In genomic region chr12:87929346-87929745, GRCh38 we compare ENCODE assay signal across 31 cellular contexts.
"Had no signal": no experiment of that assay in that cellular context is flagged by ENCODE, and none has a peak within 500 bp of the region (broad histone marks: within the 10 kb centered on the region; RNA-seq: fewer than 3 reads in every experiment).

No MANE protein-coding gene starts in this region.

- H3K4me3 ChIP-seq: ascending aorta, breast epithelium, SJSA1 had no signal

- H3K27ac Mint-ChIP-seq: activated CD4-positive, alpha-beta T cell treated with anti-CD3 and anti-CD28 coated beads for 36 hours; activated CD4-positive, alpha-beta T cell treated with anti-CD3 and anti-CD28 coated beads, Interleukin-2, amount 10 ng/mL, durations not matched to agents 7 days and 5 days; activated CD8-positive, alpha-beta T cell treated with anti-CD3 and anti-CD28 coated beads, Interleukin-2, amount 10 ng/mL, durations not matched to agents 7 days and 5 days; activated naive CD4-positive, alpha-beta T cell treated with anti-CD3 and anti-CD28 coated beads, Interleukin-2, amount 50 U/mL, for 24 hours; activated naive CD8-positive, alpha-beta T cell treated with anti-CD3 and anti-CD28 coated beads, Interleukin-2, amount 10 ng/mL, durations not matched to agents 7 days and 5 days; activated T-cell treated with anti-CD3 and anti-CD28 coated beads, Interleukin-2, amount 50 U/mL, for 24 hours; activated T-helper 2 cell treated with anti-CD3 and anti-CD28 coated beads, Interferon-gamma antibody, Interleukin-2, Interleukin-4, amounts not matched to agents 10 μg/mL and 5 μg/mL and 100 μg/mL, durations not matched to agents 14 hours and 24 hours and 36 hours; T-helper 1 cell treated with Interleukin-12 subunit alpha and Interleukin-12 subunit beta and Interleukin-4 antibody, amounts not matched to agents 30 μg/mL and 1 μg/mL, for 36 hours; T-helper 2 cell treated with Interferon-gamma antibody and Interleukin-4, amounts not matched to agents 5 μg/mL and 100 μg/mL, for 36 hours; WTC11 had no signal

- DNase-seq: activated CD4-positive, alpha-beta T cell treated with anti-CD3 and anti-CD28 coated beads for 36 hours; activated CD4-positive, alpha-beta T cell treated with anti-CD3 and anti-CD28 coated beads, Interleukin-2, amount 10 ng/mL, durations not matched to agents 7 days and 5 days; activated CD4-positive, alpha-beta T cell treated with anti-CD3 and anti-CD28 coated beads, Interleukin-2, amount 50 U/mL, for 48 hours; activated CD8-positive, alpha-beta T cell treated with anti-CD3 and anti-CD28 coated beads, Interleukin-2, amount 10 ng/mL, durations not matched to agents 7 days and 5 days; activated gamma-delta T cell; activated naive CD4-positive, alpha-beta T cell treated with Interleukin-2 at 50 U/mL for 16 hours; activated naive CD8-positive, alpha-beta T cell treated with anti-CD3 and anti-CD28 coated beads, Interleukin-2, amount 10 ng/mL, durations not matched to agents 7 days and 5 days; activated T-cell treated with anti-CD3 and anti-CD28 coated beads, Interleukin-2, amount 50 U/mL, for 24 hours; NCI-H1105; NCI-H1417 treated with DMSO at 0.1 percent for 48 hours; NCI-H187 treated with DMSO at 0.1 percent for 48 hours; NCI-H2081; NCI-H2171 treated with DMSO at 0.1 percent for 48 hours; NCI-H2227 treated with DMSO at 0.1 percent for 48 hours; NCI-H524; NCI-H69; NCI-H82; RPMI8226; SHP77 treated with DMSO at 0.1 percent for 48 hours; SK-N-SH had no signal

- H3K9ac ChIP-seq: KMS-11, SK-N-SH had no signal

- H3K4me1 Mint-ChIP-seq: activated CD4-positive, alpha-beta T cell treated with anti-CD3 and anti-CD28 coated beads for 36 hours; activated CD4-positive, alpha-beta T cell treated with anti-CD3 and anti-CD28 coated beads, Interleukin-2, amount 10 ng/mL, durations not matched to agents 7 days and 5 days; activated naive CD4-positive, alpha-beta T cell treated with anti-CD3 and anti-CD28 coated beads, Interleukin-2, amount 50 U/mL, for 24 hours; activated naive CD8-positive, alpha-beta T cell treated with anti-CD3 and anti-CD28 coated beads, Interleukin-2, amount 10 ng/mL, durations not matched to agents 7 days and 5 days; WTC11 had no signal

- H3K9me3 Mint-ChIP-seq: activated CD4-positive, alpha-beta T cell treated with anti-CD3 and anti-CD28 coated beads, Interleukin-2, amount 10 ng/mL, durations not matched to agents 7 days and 5 days; activated naive CD4-positive, alpha-beta T cell treated with anti-CD3 and anti-CD28 coated beads, Interleukin-2, amount 50 U/mL, for 24 hours; activated naive CD8-positive, alpha-beta T cell treated with anti-CD3 and anti-CD28 coated beads, Interleukin-2, amount 10 ng/mL, durations not matched to agents 7 days and 5 days; activated T-cell treated with anti-CD3 and anti-CD28 coated beads, Interleukin-2, amount 50 U/mL, for 24 hours; activated T-helper 2 cell treated with anti-CD3 and anti-CD28 coated beads, Interferon-gamma antibody, Interleukin-2, Interleukin-4, amounts not matched to agents 10 μg/mL and 5 μg/mL and 100 μg/mL, durations not matched to agents 14 hours and 24 hours and 36 hours; T-helper 1 cell treated with Interleukin-12 subunit alpha and Interleukin-12 subunit beta and Interleukin-4 antibody, amounts not matched to agents 30 μg/mL and 1 μg/mL, for 36 hours; T-helper 2 cell treated with Interferon-gamma antibody and Interleukin-4, amounts not matched to agents 5 μg/mL and 100 μg/mL, for 36 hours; WTC11 had no signal

- ATAC-seq: activated CD4-positive, alpha-beta T cell treated with anti-CD3 and anti-CD28 coated beads for 36 hours; activated CD4-positive, CD25-positive, alpha-beta regulatory T cell treated with anti-CD3 and anti-CD28 coated beads, Interleukin-2, amount 50 U/mL, for 24 hours; activated CD8-positive, alpha-beta T cell treated with anti-CD3 and anti-CD28 coated beads, Interleukin-2, amount 10 ng/mL, durations not matched to agents 7 days and 5 days; Panc1; WTC11 had no signal

- H3K4me3 Mint-ChIP-seq: activated CD4-positive, alpha-beta T cell treated with anti-CD3 and anti-CD28 coated beads for 36 hours; activated CD4-positive, alpha-beta T cell treated with anti-CD3 and anti-CD28 coated beads, Interleukin-2, amount 10 ng/mL, durations not matched to agents 7 days and 5 days; activated CD8-positive, alpha-beta T cell treated with anti-CD3 and anti-CD28 coated beads, Interleukin-2, amount 10 ng/mL, durations not matched to agents 7 days and 5 days; activated naive CD4-positive, alpha-beta T cell treated with anti-CD3 and anti-CD28 coated beads, Interleukin-2, amount 50 U/mL, for 24 hours; activated naive CD8-positive, alpha-beta T cell treated with anti-CD3 and anti-CD28 coated beads, Interleukin-2, amount 10 ng/mL, durations not matched to agents 7 days and 5 days; activated T-cell treated with anti-CD3 and anti-CD28 coated beads, Interleukin-2, amount 50 U/mL, for 24 hours; T-helper 1 cell treated with Interleukin-12 subunit alpha and Interleukin-12 subunit beta and Interleukin-4 antibody, amounts not matched to agents 30 μg/mL and 1 μg/mL, for 36 hours; T-helper 2 cell treated with Interferon-gamma antibody and Interleukin-4, amounts not matched to agents 5 μg/mL and 100 μg/mL, for 36 hours; WTC11 had no signal

- H3K27me3 ChIP-seq: ascending aorta, breast epithelium, SJSA1 had no signal

- H3K4me2 ChIP-seq: KMS-11, SK-N-SH had no signal

- H3K9me3 ChIP-seq: ascending aorta, breast epithelium, SJSA1, SK-N-SH had no signal

- H3K4me1 ChIP-seq: ascending aorta, breast epithelium, SJSA1 had no signal

- H3K36me3 ChIP-seq: ascending aorta, breast epithelium, SJSA1 had no signal

- H3K27ac ChIP-seq: ascending aorta, breast epithelium, KMS-11, SJSA1 had no signal

- H3K36me3 Mint-ChIP-seq: activated naive CD4-positive, alpha-beta T cell treated with anti-CD3 and anti-CD28 coated beads, Interleukin-2, amount 50 U/mL, for 24 hours; activated naive CD8-positive, alpha-beta T cell treated with anti-CD3 and anti-CD28 coated beads, Interleukin-2, amount 10 ng/mL, durations not matched to agents 7 days and 5 days; WTC11 had no signal
